In genomic region chr19:1289395-1290244, GRCh38 we compare ENCODE assay signal across 1 cellular context.
TF ChIP-seq lines count a peak whose summit lies in the region.

No MANE protein-coding gene starts in this region.

TF ChIP-seq in H1, 55 proteins besides CTCF, POLR2A, EP300 and RAD21:
- TF ChIP-seq E2F6 (IDR thresholded peaks at IDR 0.05) (no peak), SIN3A (conservative IDR thresholded peaks at IDR 0.05 in 1 of 2, IDR thresholded peaks at IDR 0.05 in 1 of 2; ENCODE audit: low read depth in 1 of 2, low read length in 2 of 2) (no peak), POU5F1 (IDR thresholded peaks at IDR 0.05; ENCODE audit: low read depth, low read length) (no peak), SRF (IDR thresholded peaks at IDR 0.05; ENCODE audit: low read depth, low read length) (no peak), PHF8 (conservative IDR thresholded peaks at IDR 0.05; ENCODE audit: low read depth, low read length) (no peak), TEAD4 (IDR thresholded peaks at IDR 0.05; ENCODE audit: low read depth, low read length) (no peak), MAFK (IDR thresholded peaks at IDR 0.05; ENCODE audit: low read depth, low read length) (no peak), SAP30 (IDR thresholded peaks at IDR 0.05; ENCODE audit: insufficient read depth, insufficient replicate concordance, low read length) (no peak), CBX8 (IDR thresholded peaks at IDR 0.05; ENCODE audit: borderline replicate concordance, low read depth, low read length) (no peak), RXRA (IDR thresholded peaks at IDR 0.05; ENCODE audit: insufficient read depth, low read depth, low read length) (no peak), JUND (IDR thresholded peaks at IDR 0.05; ENCODE audit: low read length) (no peak), CHD1 (IDR thresholded peaks at IDR 0.05; ENCODE audit: low read depth, low read length) (no peak), GTF2F1 (IDR thresholded peaks at IDR 0.05; ENCODE audit: borderline replicate concordance, low read depth, low read length) (no peak), JUN (IDR thresholded peaks at IDR 0.05; ENCODE audit: low read depth, low read length) (no peak), TAF7 (optimal IDR thresholded peaks at IDR 0.05; ENCODE audit: borderline replicate concordance, low read depth, low read length) (no peak), TCF12 (IDR thresholded peaks at IDR 0.05; ENCODE audit: low read depth, low read length) (no peak), CBX5 (IDR thresholded peaks at IDR 0.05; ENCODE audit: low read depth, low read length) (no peak), RNF2 (IDR thresholded peaks at IDR 0.05; ENCODE audit: borderline replicate concordance, low read depth, low read length, missing control alignments, poor library complexity, severe bottlenecking) (no peak)
TF ChIP-seq in H1: peak in this region for 0.
